ENCODE assay signal across 9 cellular contexts in genomic region chr20:53162251-53162835, GRCh38.
DNase-seq lines count a peak whose midpoint lies in the region; ATAC-seq and TF ChIP-seq lines count a peak whose summit lies in the region.
"Had no signal": no experiment of that assay in that cellular context is flagged by ENCODE, and none has a peak within 500 bp of the region (broad histone marks: within the 10 kb centered on the region; RNA-seq: fewer than 3 reads in every experiment).

No MANE protein-coding gene starts in this region.

- DNase-seq in activated naive CD4-positive, alpha-beta T cell treated with anti-CD3 and anti-CD28 coated beads, Interleukin-2, amount 50 U/mL, for 72 hours (ENCODE audit: low spot score in 2 of 2) = no peak
- no peak for DNase-seq in activated naive CD4-positive, alpha-beta T cell treated with Interleukin-2 at 50 U/mL for 16 hours
- DNase-seq in OCI-M1 (lab: John Stamatoyannopoulos, UW) = peak; percentile 95
- DNase-seq in fibroblast of the conjunctiva (ENCODE audit: low read depth) = peak; percentile 60
- no peak for DNase-seq in retinal pigment epithelial cell (ENCODE audit: low read depth)
- DNase-seq: activated naive CD8-positive, alpha-beta T cell treated with anti-CD3 and anti-CD28 coated beads, Interleukin-2, amount 10 ng/mL, durations not matched to agents 7 days and 5 days had no signal

- peaks cover 0 to 19% of the 10 kb centered on the region in 2 donors for H3K9me3 Mint-ChIP-seq in activated naive CD4-positive, alpha-beta T cell treated with anti-CD3 and anti-CD28 coated beads, Interleukin-2, amount 50 U/mL, for 72 hours
- H3K9me3 Mint-ChIP-seq: activated naive CD8-positive, alpha-beta T cell treated with anti-CD3 and anti-CD28 coated beads, Interleukin-2, amount 10 ng/mL, durations not matched to agents 7 days and 5 days had no signal

- ATAC-seq in activated naive CD4-positive, alpha-beta T cell treated with anti-CD3 and anti-CD28 coated beads, Interleukin-2, amount 50 U/mL, for 72 hours = peak in 1 of 2 donors; percentile 13
- ATAC-seq in HG02623 (IDR thresholded peaks at IDR 0.05; ENCODE audit: unreplicated experiment) = no peak
- ATAC-seq in HG02798 (IDR thresholded peaks at IDR 0.05; ENCODE audit: poor library complexity, unreplicated experiment) = no peak
- no peak for ATAC-seq in GM21576 (IDR thresholded peaks at IDR 0.05; ENCODE audit: unreplicated experiment)

- peak; percentile 32 for TF ChIP-seq CTCF in retinal pigment epithelial cell (conservative IDR thresholded peaks at IDR 0.05; ENCODE audit: low read depth, low read length)

- H3K27ac Mint-ChIP-seq in activated naive CD4-positive, alpha-beta T cell treated with anti-CD3 and anti-CD28 coated beads, Interleukin-2, amount 50 U/mL, for 72 hours = peak overlapping the region; percentile 18 to 45
- H3K27ac Mint-ChIP-seq: activated naive CD8-positive, alpha-beta T cell treated with anti-CD3 and anti-CD28 coated beads, Interleukin-2, amount 10 ng/mL, durations not matched to agents 7 days and 5 days had no signal

- no peak overlapping the region for H3K4me3 ChIP-seq in retinal pigment epithelial cell (ENCODE audit: low read length)

- peaks cover 6 to 71% of the 10 kb centered on the region in 2 donors for H3K36me3 Mint-ChIP-seq in activated naive CD4-positive, alpha-beta T cell treated with anti-CD3 and anti-CD28 coated beads, Interleukin-2, amount 50 U/mL, for 72 hours
- H3K36me3 Mint-ChIP-seq: activated naive CD8-positive, alpha-beta T cell treated with anti-CD3 and anti-CD28 coated beads, Interleukin-2, amount 10 ng/mL, durations not matched to agents 7 days and 5 days had no signal

Comparison
In these comparisons a context has a peak if more than half of its experiments do, and no peak if none do; other contexts are left out.
1. DNase-seq: peak in OCI-M1 (single experiment) and fibroblast of the conjunctiva (single experiment); none in activated naive CD4-positive, alpha-beta T cell treated with anti-CD3 and anti-CD28 coated beads, Interleukin-2, amount 50 U/mL, for 72 hours (0 of 2), activated naive CD4-positive, alpha-beta T cell treated with Interleukin-2 at 50 U/mL for 16 hours (single experiment) and retinal pigment epithelial cell (single experiment).